Comparison of ENCODE assay signal across 7 cellular contexts in the genomic region with DNA sequence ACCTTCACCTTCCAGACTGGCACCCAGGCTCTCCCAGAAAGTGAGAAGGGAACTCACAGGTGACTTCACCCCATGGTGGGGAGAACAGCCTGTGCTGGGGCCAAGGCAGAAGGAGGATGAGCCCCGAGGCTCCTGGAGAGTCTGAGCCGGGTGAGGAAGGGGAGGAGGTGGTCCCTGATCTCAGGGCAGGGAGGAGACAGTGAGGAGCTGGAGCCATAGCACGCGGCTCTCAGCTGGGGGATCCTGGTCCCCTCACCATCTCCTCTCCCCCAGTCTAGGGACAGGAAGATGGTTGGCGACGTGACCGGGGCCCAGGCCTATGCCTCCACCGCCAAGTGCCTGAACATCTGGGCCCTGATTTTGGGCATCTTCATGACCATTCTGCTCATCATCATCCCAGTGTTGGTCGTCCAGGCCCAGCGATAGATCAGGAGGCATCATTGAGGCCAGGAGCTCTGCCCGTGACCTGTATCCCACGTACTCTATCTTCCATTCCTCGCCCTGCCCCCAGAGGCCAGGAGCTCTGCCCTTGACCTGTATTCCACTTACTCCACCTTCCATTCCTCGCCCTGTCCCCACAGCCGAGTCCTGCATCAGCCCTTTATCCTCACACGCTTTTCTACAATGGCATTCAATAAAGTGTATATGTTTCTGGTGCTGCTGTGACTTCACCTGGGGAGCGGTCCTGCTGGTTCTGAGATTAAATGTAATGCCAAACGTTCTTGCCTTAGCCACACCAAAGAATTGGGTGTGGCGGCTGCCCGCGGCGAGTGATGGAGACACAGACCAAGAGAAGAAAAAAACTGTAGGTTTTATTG. TPM values are rescaled to one million over a fixed set of nuclear protein-coding genes. Genes with fewer than 3 reads are reported as not detected.
DNase-seq lines count a peak whose midpoint lies in the region; ATAC-seq and TF ChIP-seq lines count a peak whose summit lies in the region.
"Not testable (repeated sequence)": the region's sequence is repeated elsewhere in the genome, so short reads cannot be mapped to it uniquely, and the experiment has no call there.
"Had no signal": no experiment of that assay in that cellular context is flagged by ENCODE, and none has a peak within 500 bp of the region (broad histone marks: within the 10 kb centered on the region; RNA-seq: fewer than 3 reads in every experiment).

No MANE protein-coding gene starts in this region.

- intact Hi-C loops in Caco-2 (cut with micrococcal nuclease; ENCODE audit: unreplicated experiment): loop anchor here (5.0 kb wide), 1 partner anchor 48 kb away; no protein-coding TSS in a partner anchor

- not testable (repeated sequence) for H3K4me3 ChIP-seq in Caco-2 (ENCODE audit: low read depth, low read length)
- peak overlapping the region; percentile 38 for H3K4me3 ChIP-seq in RWPE2 (ENCODE audit: severe bottlenecking)
- peak overlapping the region; percentile 71 for H3K4me3 ChIP-seq in fibroblast of mammary gland (ENCODE audit: control insufficient read depth, low read depth, low read length)
- H3K4me3 ChIP-seq in muscle layer of duodenum (ENCODE audit: low read depth in 1 of 2, low read length in 2 of 2): peak overlapping the region; percentile 69

- H3K27ac ChIP-seq in RWPE2 (ENCODE audit: poor library complexity, severe bottlenecking) (peak overlapping the region; percentile 77), adipose tissue (ENCODE audit: low read depth, low read length) (peak overlapping the region; percentile 74), muscle layer of duodenum (ENCODE audit: low read length) (peak overlapping the region; percentile 83)

- not testable (repeated sequence) for H3K36me3 Mint-ChIP-seq in Caco-2 (ENCODE audit: insufficient read depth, unreplicated experiment)

- CTCF ChIA-PET in Caco-2 (lab: Charles Lee): interaction anchor here (0.6 to 1.5 kb wide), 3 partner anchors 28 to 82 kb away, joined by 3 read pairs; no protein-coding TSS in a partner anchor

- DNase-seq in Caco-2; fibroblast of mammary gland (ENCODE audit: low read depth); stimulated activated naive CD8-positive, alpha-beta T cell treated with anti-CD3 and anti-CD28 coated beads, Interleukin-15, amount 100 ng/mL, for 72 hours: not testable (repeated sequence)
- peak; percentile 57 for DNase-seq in RWPE2 (ENCODE audit: low spot score)

- ATAC-seq in RWPE2 (ENCODE audit: low read depth): not testable (repeated sequence)
- peak; percentile 12 for ATAC-seq in stimulated activated naive CD8-positive, alpha-beta T cell treated with anti-CD3 and anti-CD28 coated beads, Interleukin-15, amount 100 ng/mL, for 72 hours

- H3K9me3 Mint-ChIP-seq in Caco-2 (ENCODE audit: unreplicated experiment); stimulated activated naive CD8-positive, alpha-beta T cell treated with anti-CD3 and anti-CD28 coated beads, Interleukin-15, amount 100 ng/mL, for 72 hours: not testable (repeated sequence)

- H3K27me3 Mint-ChIP-seq in Caco-2 (ENCODE audit: insufficient read depth, unreplicated experiment); stimulated activated naive CD8-positive, alpha-beta T cell treated with anti-CD3 and anti-CD28 coated beads, Interleukin-15, amount 100 ng/mL, for 72 hours: not testable (repeated sequence)

- H3K9me3 ChIP-seq in Caco-2; RWPE2 (ENCODE audit: severe bottlenecking); muscle layer of duodenum (ENCODE audit: control insufficient read depth in 1 of 2, low read length in 2 of 2): not testable (repeated sequence)

- 34 to 63% (median 36%) methylated on average over 18 to 22 of the region's 22 CpGs for WGBS in adipose tissue, 3 donors

- H3K36me3 ChIP-seq in Caco-2 (ENCODE audit: control insufficient read depth, insufficient read depth, low read length); RWPE2 (ENCODE audit: low read depth); muscle layer of duodenum (ENCODE audit: control insufficient read depth in 1 of 2, insufficient read depth in 2 of 2, low read length in 2 of 2): not testable (repeated sequence)

- peak overlapping the region; percentile 58 for H3K4me3 Mint-ChIP-seq in Caco-2 (ENCODE audit: unreplicated experiment)
- H3K4me3 Mint-ChIP-seq in stimulated activated naive CD8-positive, alpha-beta T cell treated with anti-CD3 and anti-CD28 coated beads, Interleukin-15, amount 100 ng/mL, for 72 hours: peak overlapping the region; percentile 84 to 96

- POLR2A ChIA-PET in Caco-2 (lab: Charles Lee): not testable (repeated sequence)

- H3K27ac Mint-ChIP-seq in Caco-2 (ENCODE audit: unreplicated experiment): peak overlapping the region; percentile 40
- peak overlapping the region; percentile 91 to 98 for H3K27ac Mint-ChIP-seq in stimulated activated naive CD8-positive, alpha-beta T cell treated with anti-CD3 and anti-CD28 coated beads, Interleukin-15, amount 100 ng/mL, for 72 hours

- peaks cover 25% of the 10 kb centered on the region for H3K4me1 Mint-ChIP-seq in Caco-2 (ENCODE audit: low read depth, unreplicated experiment)
- H3K4me1 Mint-ChIP-seq in stimulated activated naive CD8-positive, alpha-beta T cell treated with anti-CD3 and anti-CD28 coated beads, Interleukin-15, amount 100 ng/mL, for 72 hours: peaks cover 66% of the 10 kb centered on the region

- not testable (repeated sequence) for H3K27me3 ChIP-seq in Caco-2 (replicated peaks; ENCODE audit: control insufficient read depth, insufficient read depth, low read length); RWPE2 (ENCODE audit: insufficient read depth, poor library complexity, severe bottlenecking); muscle layer of duodenum (ENCODE audit: low read depth, low read length)

- not testable (repeated sequence) for TF ChIP-seq CTCF in Caco-2 (IDR thresholded peaks at IDR 0.05; ENCODE audit: insufficient read depth in 1 of 2, low read depth in 1 of 2, low read length in 1 of 2, severe bottlenecking in 1 of 2, unreplicated experiment in 1 of 2); RWPE2 (IDR thresholded peaks at IDR 0.05; ENCODE audit: poor library complexity, severe bottlenecking); fibroblast of mammary gland (conservative IDR thresholded peaks at IDR 0.05; ENCODE audit: control insufficient read depth, insufficient read depth, low read depth, low read length)

- BruUV-seq in Caco-2 (replicated peaks; lab: Mats Ljungman, UMichigan): not testable (repeated sequence)

- peaks cover 38% of the 10 kb centered on the region for H3K4me1 ChIP-seq in Caco-2
- H3K4me1 ChIP-seq in RWPE2 (ENCODE audit: insufficient read depth, poor library complexity, severe bottlenecking): not testable (repeated sequence)
- H3K4me1 ChIP-seq in muscle layer of duodenum (ENCODE audit: control insufficient read depth in 1 of 2, insufficient read depth in 2 of 2, low read length in 2 of 2): peaks cover 7 to 26% of the 10 kb centered on the region in 2 donors

RNA-seq across cellular contexts. Expression of a gene that starts 1.3 kb away (rescaled TPM):
- 7.0 and 7.3 TPM in 2 replicates for total RNA-seq in Caco-2 (2022)
- 1,000 to 10,000 TPM in 2 of 3 donors, 100 to 1,000 TPM in 1; 208 to 1,862 (median 1,191) TPM for polyA plus RNA-seq in adipose tissue

RNA-seq across cellular contexts. Expression of a gene that starts 4.9 kb away (rescaled TPM):
- 3.0 and 3.2 TPM in 2 replicates for total RNA-seq in Caco-2 (2022)
- polyA plus RNA-seq in adipose tissue: 100 to 1,000 TPM in 2 of 3 donors, 10 to 100 TPM in 1; 84.7 to 356 (median 325) TPM

RNA-seq across cellular contexts. Expression of a gene that starts 9.6 kb away (rescaled TPM):
- not detected in 2 replicates for total RNA-seq in Caco-2 (2022)
- polyA plus RNA-seq in adipose tissue: under 1 TPM in 1 of 3 donors, not detected in 2; 0.35 TPM
- total RNA-seq: pulmonary artery endothelial cell had no signal

RNA-seq across cellular contexts. Expression of a gene that starts 11.7 kb away (rescaled TPM):
- 6.9 and 12.4 TPM in 2 replicates for total RNA-seq in Caco-2 (2022)
- 1,000 to 10,000 TPM in 2 of 3 donors, 100 to 1,000 TPM in 1; 569 to 2,459 (median 1,570) TPM for polyA plus RNA-seq in adipose tissue

RNA-seq across cellular contexts. Expression of a gene that starts 20.0 kb away (rescaled TPM):
- 59.6 and 66.5 TPM in 2 replicates for total RNA-seq in Caco-2 (2022)
- 100 to 1,000 TPM in 1 of 3 donors, 10 to 100 TPM in 2; 28.8 to 335 (median 51.2) TPM for polyA plus RNA-seq in adipose tissue
